1 cellular context compared by ENCODE assay signal in the genomic region with DNA sequence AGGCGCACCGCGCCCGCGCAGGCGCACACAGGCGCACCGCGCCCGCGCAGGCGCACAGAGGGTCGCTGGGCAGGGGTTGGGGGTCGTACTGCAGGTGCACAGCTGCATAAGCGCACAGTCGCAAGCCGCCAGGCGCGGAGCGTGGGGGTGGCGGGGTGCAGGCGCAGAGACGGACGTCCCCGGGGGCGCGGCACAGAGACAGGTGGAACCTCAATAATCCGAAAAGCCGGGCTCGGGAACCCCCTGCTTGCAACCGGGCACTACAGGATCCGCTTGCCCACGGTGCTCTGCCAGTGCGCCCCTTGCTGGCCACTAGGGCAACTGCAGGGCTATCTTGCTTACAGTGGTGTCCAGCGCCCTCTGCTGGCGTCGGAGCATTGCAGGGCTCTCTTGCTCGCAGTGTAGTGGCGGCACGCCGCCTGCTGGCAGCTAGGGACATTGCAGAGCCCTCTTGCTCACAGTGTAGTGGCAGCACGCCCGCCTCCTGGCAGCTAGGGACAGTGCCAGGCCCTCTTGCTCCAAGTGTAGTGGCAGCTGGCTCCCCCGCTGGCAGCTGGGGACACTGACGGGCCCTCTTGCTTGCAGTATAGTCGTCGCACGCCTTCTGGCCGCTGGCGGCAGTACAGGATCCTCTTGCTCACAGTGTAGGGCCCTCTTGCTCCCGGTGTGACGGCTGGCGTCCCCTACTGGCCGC.
TF ChIP-seq lines count a peak whose summit lies in the region.

No MANE protein-coding gene starts in this region.

TF ChIP-seq in HepG2, 621 proteins besides CTCF, POLR2A, EP300 and RAD21 (continued from another document):
- TF ChIP-seq, protein P1, sequence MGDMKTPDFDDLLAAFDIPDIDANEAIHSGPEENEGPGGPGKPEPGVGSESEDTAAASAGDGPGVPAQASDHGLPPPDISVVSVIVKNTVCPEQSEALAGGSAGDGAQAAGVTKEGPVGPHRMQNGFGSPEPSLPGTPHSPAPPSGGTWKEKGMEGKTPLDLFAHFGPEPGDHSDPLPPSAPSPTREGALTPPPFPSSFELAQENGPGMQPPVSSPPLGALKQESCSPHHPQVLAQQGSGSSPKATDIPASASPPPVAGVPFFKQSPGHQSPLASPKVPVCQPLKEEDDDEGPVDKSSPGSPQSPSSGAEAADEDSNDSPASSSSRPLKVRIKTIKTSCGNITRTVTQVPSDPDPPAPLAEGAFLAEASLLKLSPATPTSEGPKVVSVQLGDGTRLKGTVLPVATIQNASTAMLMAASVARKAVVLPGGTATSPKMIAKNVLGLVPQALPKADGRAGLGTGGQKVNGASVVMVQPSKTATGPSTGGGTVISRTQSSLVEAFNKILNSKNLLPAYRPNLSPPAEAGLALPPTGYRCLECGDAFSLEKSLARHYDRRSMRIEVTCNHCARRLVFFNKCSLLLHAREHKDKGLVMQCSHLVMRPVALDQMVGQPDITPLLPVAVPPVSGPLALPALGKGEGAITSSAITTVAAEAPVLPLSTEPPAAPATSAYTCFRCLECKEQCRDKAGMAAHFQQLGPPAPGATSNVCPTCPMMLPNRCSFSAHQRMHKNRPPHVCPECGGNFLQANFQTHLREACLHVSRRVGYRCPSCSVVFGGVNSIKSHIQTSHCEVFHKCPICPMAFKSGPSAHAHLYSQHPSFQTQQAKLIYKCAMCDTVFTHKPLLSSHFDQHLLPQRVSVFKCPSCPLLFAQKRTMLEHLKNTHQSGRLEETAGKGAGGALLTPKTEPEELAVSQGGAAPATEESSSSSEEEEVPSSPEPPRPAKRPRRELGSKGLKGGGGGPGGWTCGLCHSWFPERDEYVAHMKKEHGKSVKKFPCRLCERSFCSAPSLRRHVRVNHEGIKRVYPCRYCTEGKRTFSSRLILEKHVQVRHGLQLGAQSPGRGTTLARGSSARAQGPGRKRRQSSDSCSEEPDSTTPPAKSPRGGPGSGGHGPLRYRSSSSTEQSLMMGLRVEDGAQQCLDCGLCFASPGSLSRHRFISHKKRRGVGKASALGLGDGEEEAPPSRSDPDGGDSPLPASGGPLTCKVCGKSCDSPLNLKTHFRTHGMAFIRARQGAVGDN (CRISPR knock-in tag; IDR thresholded peaks at IDR 0.05) = peak; percentile 37
- TF ChIP-seq KDM5B (CRISPR knock-in tag; IDR thresholded peaks at IDR 0.05; ENCODE audit: borderline replicate concordance) (peak; percentile 53; the same call in 1 of the 2 replicates), ZFP41 (CRISPR knock-in tag; IDR thresholded peaks at IDR 0.05; ENCODE audit: borderline replicate concordance) (no peak), ELF3 (CRISPR knock-in tag; IDR thresholded peaks at IDR 0.05) (no peak), XRCC5 (optimal IDR thresholded peaks at IDR 0.05; ENCODE audit: low read length) (peak; percentile 49), ZKSCAN5 (CRISPR knock-in tag; IDR thresholded peaks at IDR 0.05) (no peak)
- TF ChIP-seq, protein P2, sequence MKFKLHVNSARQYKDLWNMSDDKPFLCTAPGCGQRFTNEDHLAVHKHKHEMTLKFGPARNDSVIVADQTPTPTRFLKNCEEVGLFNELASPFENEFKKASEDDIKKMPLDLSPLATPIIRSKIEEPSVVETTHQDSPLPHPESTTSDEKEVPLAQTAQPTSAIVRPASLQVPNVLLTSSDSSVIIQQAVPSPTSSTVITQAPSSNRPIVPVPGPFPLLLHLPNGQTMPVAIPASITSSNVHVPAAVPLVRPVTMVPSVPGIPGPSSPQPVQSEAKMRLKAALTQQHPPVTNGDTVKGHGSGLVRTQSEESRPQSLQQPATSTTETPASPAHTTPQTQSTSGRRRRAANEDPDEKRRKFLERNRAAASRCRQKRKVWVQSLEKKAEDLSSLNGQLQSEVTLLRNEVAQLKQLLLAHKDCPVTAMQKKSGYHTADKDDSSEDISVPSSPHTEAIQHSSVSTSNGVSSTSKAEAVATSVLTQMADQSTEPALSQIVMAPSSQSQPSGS (CRISPR knock-in tag; IDR thresholded peaks at IDR 0.05) = no peak
- TF ChIP-seq, protein P3, sequence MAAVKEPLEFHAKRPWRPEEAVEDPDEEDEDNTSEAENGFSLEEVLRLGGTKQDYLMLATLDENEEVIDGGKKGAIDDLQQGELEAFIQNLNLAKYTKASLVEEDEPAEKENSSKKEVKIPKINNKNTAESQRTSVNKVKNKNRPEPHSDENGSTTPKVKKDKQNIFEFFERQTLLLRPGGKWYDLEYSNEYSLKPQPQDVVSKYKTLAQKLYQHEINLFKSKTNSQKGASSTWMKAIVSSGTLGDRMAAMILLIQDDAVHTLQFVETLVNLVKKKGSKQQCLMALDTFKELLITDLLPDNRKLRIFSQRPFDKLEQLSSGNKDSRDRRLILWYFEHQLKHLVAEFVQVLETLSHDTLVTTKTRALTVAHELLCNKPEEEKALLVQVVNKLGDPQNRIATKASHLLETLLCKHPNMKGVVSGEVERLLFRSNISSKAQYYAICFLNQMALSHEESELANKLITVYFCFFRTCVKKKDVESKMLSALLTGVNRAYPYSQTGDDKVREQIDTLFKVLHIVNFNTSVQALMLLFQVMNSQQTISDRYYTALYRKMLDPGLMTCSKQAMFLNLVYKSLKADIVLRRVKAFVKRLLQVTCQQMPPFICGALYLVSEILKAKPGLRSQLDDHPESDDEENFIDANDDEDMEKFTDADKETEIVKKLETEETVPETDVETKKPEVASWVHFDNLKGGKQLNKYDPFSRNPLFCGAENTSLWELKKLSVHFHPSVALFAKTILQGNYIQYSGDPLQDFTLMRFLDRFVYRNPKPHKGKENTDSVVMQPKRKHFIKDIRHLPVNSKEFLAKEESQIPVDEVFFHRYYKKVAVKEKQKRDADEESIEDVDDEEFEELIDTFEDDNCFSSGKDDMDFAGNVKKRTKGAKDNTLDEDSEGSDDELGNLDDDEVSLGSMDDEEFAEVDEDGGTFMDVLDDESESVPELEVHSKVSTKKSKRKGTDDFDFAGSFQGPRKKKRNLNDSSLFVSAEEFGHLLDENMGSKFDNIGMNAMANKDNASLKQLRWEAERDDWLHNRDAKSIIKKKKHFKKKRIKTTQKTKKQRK (IDR thresholded peaks at IDR 0.05; ENCODE audit: low read length) = no peak
